8 cellular contexts compared by ENCODE assay signal in the genomic region with DNA sequence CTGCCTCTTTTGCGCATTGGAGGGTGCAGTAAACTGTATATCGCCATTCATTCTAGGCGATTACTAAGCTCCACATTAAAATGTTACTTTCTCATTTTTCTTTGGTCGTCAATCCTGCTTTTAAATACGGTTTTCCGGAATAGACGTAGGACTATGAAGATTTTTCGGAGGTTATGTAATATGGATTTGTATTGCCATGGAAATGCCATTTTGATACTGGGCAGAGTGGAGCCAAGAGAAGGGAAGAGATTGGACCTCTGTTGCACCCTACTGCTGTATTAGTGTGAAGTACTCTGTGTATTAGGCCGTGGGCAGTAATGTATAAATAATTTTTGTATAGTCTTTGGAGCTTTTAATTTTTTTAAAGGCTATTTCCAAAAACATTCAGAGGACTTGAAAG. TPM values are rescaled to one million over a fixed set of nuclear protein-coding genes. Genes with fewer than 3 reads are reported as not detected.
A peak's percentile ranks its signal among the peaks of the same experiment; 100 is the strongest.
DNase-seq lines count a peak whose midpoint lies in the region; ATAC-seq and TF ChIP-seq lines count a peak whose summit lies in the region.

No MANE protein-coding gene starts in this region.

- ATAC-seq in GM19351 (IDR thresholded peaks at IDR 0.05; ENCODE audit: unreplicated experiment) = no peak

- H3K9me3 ChIP-seq in Caco-2 = no peaks in the 10 kb centered on the region
- no peaks in the 10 kb centered on the region for H3K9me3 ChIP-seq in MG63
- no peaks in the 10 kb centered on the region for H3K9me3 ChIP-seq in duodenal mucosa (ENCODE audit: control insufficient read depth in 1 of 2, low read length in 2 of 2)
- H3K9me3 ChIP-seq in neuron (ENCODE audit: low read length) = no peaks in the 10 kb centered on the region

- peaks cover 34% of the 10 kb centered on the region for H3K36me3 Mint-ChIP-seq in Caco-2 (ENCODE audit: insufficient read depth, unreplicated experiment)

- CTCF ChIA-PET in Caco-2 (lab: Charles Lee) = interaction anchor here (1.0 kb wide), 1 partner anchor 32 kb away, joined by 5 read pairs; a partner anchor contains a TSS

- no peaks in the 10 kb centered on the region for H3K9me3 Mint-ChIP-seq in Caco-2 (ENCODE audit: unreplicated experiment)

- H3K27ac ChIP-seq in duodenal mucosa (ENCODE audit: low read depth, low read length) = peak overlapping the region; percentile 74

- H3K4me1 ChIP-seq in Caco-2 = peaks cover 12% of the 10 kb centered on the region; the same call in 1 of the 2 replicates
- H3K4me1 ChIP-seq in duodenal mucosa (ENCODE audit: control insufficient read depth in 1 of 2, insufficient read depth in 2 of 2, low read length in 2 of 2) = peaks cover 12 to 16% of the 10 kb centered on the region in 2 donors
- peaks cover 4% of the 10 kb centered on the region for H3K4me1 ChIP-seq in neuron (ENCODE audit: insufficient read depth, low read length)

- no peak overlapping the region for H3K4me3 Mint-ChIP-seq in Caco-2 (ENCODE audit: unreplicated experiment)

- intact Hi-C loops in Caco-2 (cut with micrococcal nuclease; ENCODE audit: unreplicated experiment) = no loop called here

- no peaks in the 10 kb centered on the region for H3K27me3 ChIP-seq in Caco-2 (replicated peaks; ENCODE audit: control insufficient read depth, insufficient read depth, low read length)
- no peaks in the 10 kb centered on the region for H3K27me3 ChIP-seq in MG63
- H3K27me3 ChIP-seq in duodenal mucosa (ENCODE audit: control insufficient read depth in 1 of 2, insufficient read depth in 2 of 2, low read length in 2 of 2) = no peaks in the 10 kb centered on the region
- no peaks in the 10 kb centered on the region for H3K27me3 ChIP-seq in neuron (ENCODE audit: insufficient read depth, low read length)

- no TSS peak for BruUV-seq in Caco-2 (replicated peaks; lab: Mats Ljungman, UMichigan)

- H3K4me1 Mint-ChIP-seq in Caco-2 (ENCODE audit: low read depth, unreplicated experiment) = no peaks in the 10 kb centered on the region

- H3K36me3 ChIP-seq in Caco-2 (ENCODE audit: control insufficient read depth, insufficient read depth, low read length) (no peaks in the 10 kb centered on the region), MG63 (peaks cover 29% of the 10 kb centered on the region), duodenal mucosa (ENCODE audit: control insufficient read depth in 1 of 2, insufficient read depth in 2 of 2, low read length in 2 of 2) (peaks cover 0 to 5% of the 10 kb centered on the region in 2 donors), neuron (ENCODE audit: insufficient read depth, low read length) (peaks cover 13% of the 10 kb centered on the region)

- no peak for TF ChIP-seq CTCF in Caco-2 (IDR thresholded peaks at IDR 0.05; ENCODE audit: insufficient read depth in 1 of 2, low read depth in 1 of 2, low read length in 1 of 2, severe bottlenecking in 1 of 2, unreplicated experiment in 1 of 2)

- DNase-seq in Caco-2 (no peak), MG63 (no peak), GOT3 (lab: John Stamatoyannopoulos, UW) (no peak), occipital lobe (lab: John Stamatoyannopoulos, UW) (no peak)
- no peak for DNase-seq in activated T-cell treated with anti-CD3 and anti-CD28 coated beads, Interleukin-2, amount 50 U/mL, for 48 hours

- peak overlapping the region; percentile 82 to 99 for H3K9ac ChIP-seq in duodenal mucosa (ENCODE audit: low read depth in 1 of 2, low read length in 2 of 2)

- POLR2A ChIA-PET in Caco-2 (lab: Charles Lee) = interaction anchor here (0.5 to 2.7 kb wide), 3 partner anchors 32 to 511 kb away, joined by 4 to 35 read pairs (median 24); a partner anchor contains a TSS

- H3K4me3 ChIP-seq in Caco-2 (ENCODE audit: low read depth, low read length) (peak overlapping the region; percentile 67), MG63 (peak overlapping the region; percentile 91), duodenal mucosa (ENCODE audit: low read depth in 1 of 2, low read length in 2 of 2) (peak overlapping the region; percentile 81 to 94), neuron (ENCODE audit: low read length) (peak overlapping the region; percentile 85)

- H3K27ac Mint-ChIP-seq in Caco-2 (ENCODE audit: unreplicated experiment) = no peak overlapping the region

- H2AFZ ChIP-seq in neuron (ENCODE audit: low read depth, low read length) = no peak overlapping the region

- H3K27me3 Mint-ChIP-seq in Caco-2 (ENCODE audit: insufficient read depth, unreplicated experiment) = no peaks in the 10 kb centered on the region

RNA-seq across cellular contexts. Expression of a gene that starts 1.0 kb away (rescaled TPM):
- 89.3 and 98.8 TPM in 2 replicates for total RNA-seq in Caco-2 (2022)
- 3.6 and 4.7 TPM in 2 replicates for total RNA-seq in MG63 (2014; rRNA removed; shearing (Covaris generic); ENCODE audit: low replicate concordance)
- total RNA-seq in occipital lobe = 62.1 TPM

RNA-seq across cellular contexts. Expression of a gene that starts 32.4 kb away (rescaled TPM):
- total RNA-seq in Caco-2 (2022) = 10.8 and 10.9 TPM in 2 replicates
- 3.6 and 5.0 TPM in 2 replicates for total RNA-seq in MG63 (2014; rRNA removed; shearing (Covaris generic); ENCODE audit: low replicate concordance)
- total RNA-seq in occipital lobe = 12.2 TPM

Comparison
In these comparisons a context has a peak if more than half of its experiments do, and no peak if none do; other contexts are left out.
1. RNA of a gene that starts 1.0 kb away (total RNA-seq): 89.3 to 98.8 TPM in Caco-2 and 62.1 TPM in occipital lobe (single experiment); 3.6 to 4.7 TPM in MG63; every median in the first group is over 10 times any median in the second.
2. Peak in every context shown above with its lines, with median percentiles within 50 percentile points of each other: H3K4me3 ChIP-seq.